14 cellular contexts compared by ENCODE assay signal in the genomic region with DNA sequence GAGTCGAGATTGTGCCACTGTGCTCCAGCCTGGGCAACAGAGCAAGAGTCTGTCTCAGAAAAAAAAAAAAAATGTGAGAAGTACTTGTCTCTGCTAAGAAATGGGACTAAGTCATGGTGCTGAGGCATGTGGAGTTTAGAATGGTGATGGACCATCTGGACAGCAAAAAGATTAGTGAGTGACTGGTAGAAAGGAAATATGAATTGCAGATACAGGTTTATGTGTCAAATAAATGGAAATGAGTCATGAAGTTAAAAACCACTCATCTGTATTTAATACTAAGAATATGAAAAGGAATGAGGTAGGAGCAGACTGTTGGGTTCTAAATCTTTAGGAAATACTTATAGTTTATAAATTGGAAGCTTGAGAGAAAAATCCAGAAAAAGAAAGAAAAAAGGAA.
"Had no signal": no experiment of that assay in that cellular context is flagged by ENCODE, and none has a peak within 500 bp of the region (broad histone marks: within the 10 kb centered on the region; RNA-seq: fewer than 3 reads in every experiment).

No MANE protein-coding gene starts in this region.

- H3K27me3 ChIP-seq: esophagus squamous epithelium, gastrocnemius medialis, neural progenitor cell had no signal

- DNase-seq: activated CD4-positive, alpha-beta memory T cell treated with anti-CD3 and anti-CD28 coated beads for 36 hours; activated CD4-positive, alpha-beta T cell treated with anti-CD3 and anti-CD28 coated beads for 1 hour; activated gamma-delta T cell; activated naive CD8-positive, alpha-beta T cell treated with anti-CD3 and anti-CD28 coated beads for 36 hours; activated T-cell treated with anti-CD3 and anti-CD28 coated beads, Interleukin-2, amount 50 U/mL, for 48 hours; esophagus squamous epithelium; gastrocnemius medialis; kidney; stimulated activated CD4-positive, alpha-beta T cell treated with anti-CD3 and anti-CD28 coated beads, Interleukin-4, amount 100 ng/mL, for 4 hours; stimulated activated naive CD8-positive, alpha-beta T cell treated with anti-CD3 and anti-CD28 coated beads, Interleukin-15, amount 100 ng/mL, for 72 hours; T-helper 9 cell had no signal

- FAIRE-seq: endometrium, kidney had no signal

- H3K4me2 ChIP-seq: neural progenitor cell had no signal

- H3K9ac ChIP-seq: neural progenitor cell had no signal

- H3K9me3 ChIP-seq: esophagus squamous epithelium, gastrocnemius medialis, thoracic aorta had no signal

- H3K4me3 ChIP-seq: esophagus squamous epithelium, gastrocnemius medialis, neural progenitor cell, thoracic aorta had no signal

- H3K36me3 ChIP-seq: esophagus squamous epithelium, gastrocnemius medialis, neural progenitor cell, thoracic aorta had no signal

- H3K27ac ChIP-seq: esophagus squamous epithelium, gastrocnemius medialis, neural progenitor cell, thoracic aorta had no signal

- H2AFZ ChIP-seq: neural progenitor cell had no signal

- H3K4me1 ChIP-seq: esophagus squamous epithelium, gastrocnemius medialis, neural progenitor cell had no signal

- ATAC-seq: gastrocnemius medialis; stimulated activated naive CD8-positive, alpha-beta T cell treated with anti-CD3 and anti-CD28 coated beads, Interleukin-15, amount 100 ng/mL, for 72 hours had no signal
